ENCODE assay signal across 8 cellular contexts in the genomic region with DNA sequence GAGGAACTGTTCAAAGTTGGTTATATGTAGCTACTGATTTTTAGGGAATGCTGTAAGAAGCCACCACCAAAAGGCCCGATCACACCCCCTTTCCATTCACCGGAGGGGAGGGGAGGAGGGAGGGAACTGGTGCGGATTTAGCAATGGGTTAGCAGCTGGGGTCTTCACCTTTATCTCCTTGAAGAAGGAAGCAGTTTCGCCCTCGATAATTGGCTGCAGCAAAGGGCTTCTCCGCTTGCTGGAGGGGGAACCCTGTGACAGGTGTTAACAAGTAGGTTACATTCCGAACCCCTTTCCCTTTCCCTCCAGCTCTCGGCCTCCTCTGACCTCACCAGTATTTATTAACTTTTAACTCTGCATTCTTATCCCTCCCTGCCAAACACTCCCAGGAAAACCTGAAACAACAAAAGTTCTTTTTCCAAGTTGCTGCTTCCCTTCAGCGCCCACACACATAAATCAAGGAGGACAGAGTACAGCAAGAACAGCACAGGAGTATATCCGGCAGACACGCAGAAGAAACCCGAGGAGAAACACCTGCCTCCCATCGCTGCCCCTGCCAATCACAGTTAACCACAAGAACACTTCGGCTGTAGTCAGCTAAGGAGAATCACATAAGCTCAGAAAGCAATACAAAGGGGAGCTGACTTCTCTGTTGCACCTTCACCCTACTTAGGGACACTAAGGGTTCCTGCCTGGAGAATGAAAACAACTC. TPM values are rescaled to one million over a fixed set of nuclear protein-coding genes. Genes with fewer than 3 reads are reported as not detected.
A peak's percentile ranks its signal among the peaks of the same experiment; 100 is the strongest.
DNase-seq lines count a peak whose midpoint lies in the region; ATAC-seq, FAIRE-seq and TF ChIP-seq lines count a peak whose summit lies in the region.

No MANE protein-coding gene starts in this region.

- H3K4me1 ChIP-seq in H1 (replicated peaks in 1 of 4; ENCODE audit: control insufficient read depth in 3 of 4, insufficient read depth in 4 of 4, low read length in 3 of 4) (peaks cover 6 to 28% (median 11%) of the 10 kb centered on the region in 4 experiments; a peak in 6 of 7 replicates), sigmoid colon (peaks cover 0 to 36% (median 32%) of the 10 kb centered on the region in 4 donors), neuronal stem cell (ENCODE audit: control insufficient read depth in 2 of 2, insufficient read depth in 1 of 2, low read depth in 1 of 2, low read length in 2 of 2) (peaks cover 0 to 8% of the 10 kb centered on the region in 2 donors)

- no peak for TF ChIP-seq POLR2A in GM12891 (IDR thresholded peaks at IDR 0.05; ENCODE audit: low read depth, low read length)
- no peak for TF ChIP-seq POLR2A in H1 (IDR thresholded peaks at IDR 0.05; ENCODE audit: control extremely low read depth in 1 of 2, low read depth in 2 of 2, low read length in 2 of 2)
- no peak for TF ChIP-seq POLR2A in sigmoid colon (IDR thresholded peaks at IDR 0.05)

- TF ChIP-seq CTCF in H1 (IDR thresholded peaks at IDR 0.05; ENCODE audit: control extremely low read depth in 1 of 3, insufficient read depth in 1 of 3, low read depth in 1 of 3, low read length in 3 of 3) (no peak), sigmoid colon (IDR thresholded peaks at IDR 0.05) (no peak)

- no peak overlapping the region for H2BK15ac ChIP-seq in H1 (ENCODE audit: low read length)
- no peak overlapping the region for H2BK15ac ChIP-seq in neuronal stem cell (ENCODE audit: low read length)

- POLR2A ChIA-PET in H1 (lab: Charles Lee; ENCODE audit: partially characterized antibody), result interaction anchor here (1.2 to 3.1 kb wide), 2 partner anchors 12 to 145 kb away, joined by 4 to 20 read pairs; a partner anchor contains a TSS

- H3K23ac ChIP-seq in H1 (ENCODE audit: insufficient read length), result no peak overlapping the region
- no peak overlapping the region for H3K23ac ChIP-seq in neuronal stem cell (ENCODE audit: low read depth, low read length, poor library complexity)

- H4K91ac ChIP-seq in H1 (replicated peaks; ENCODE audit: insufficient read length, low read length) (no peak overlapping the region), neuronal stem cell (ENCODE audit: low read depth, low read length, poor library complexity) (no peak overlapping the region)

- WGBS in H1 (ENCODE audit: extremely low coverage in 1 of 2, insufficient coverage in 1 of 2, insufficient read length in 1 of 2, insufficient replicate concordance in 2 of 2, low coverage in 1 of 2, low lambda C conversion rate in 2 of 2, missing lambda C conversion rate in 1 of 2), 2 experiments, result 75% methylated on average over 14 of the region's 14 CpGs; no CpG with 5 or more reads in 1 of the 2 experiments
- WGBS in sigmoid colon, 2 donors, result 19 to 23% methylated on average over 14 of the region's 14 CpGs
- whole genome bisulfite sequencing in neuronal stem cell (ENCODE audit: extremely low coverage in 2 of 2, insufficient read length in 2 of 2, insufficient replicate concordance in 1 of 2), 2 donors, result no CpG with 5 or more reads among the region's 14 CpGs

- no peaks in the 10 kb centered on the region; a peak in 1 of 8 replicates for H3K36me3 ChIP-seq in H1 (ENCODE audit: control insufficient read depth in 2 of 4, insufficient read depth in 4 of 4, low read length in 3 of 4)
- H3K36me3 ChIP-seq in sigmoid colon, result peaks cover 0 to 16% (median 0%) of the 10 kb centered on the region in 4 donors
- H3K36me3 ChIP-seq in neuronal stem cell (replicated peaks in 1 of 2; ENCODE audit: control insufficient read depth in 2 of 2, insufficient read depth in 2 of 2, low read length in 2 of 2), result peaks cover 4 to 30% of the 10 kb centered on the region in 2 donors

- H3K9me3 ChIP-seq in H1 (ENCODE audit: insufficient read depth in 2 of 2, low read depth in 1 of 2, low read length in 1 of 2), result no peaks in the 10 kb centered on the region
- H3K9me3 ChIP-seq in sigmoid colon, result no peaks in the 10 kb centered on the region
- H3K9me3 ChIP-seq in neuronal stem cell (replicated peaks in 1 of 2; ENCODE audit: control insufficient read depth in 2 of 2, insufficient read depth in 1 of 2, low read depth in 1 of 2, low read length in 2 of 2), result no peaks in the 10 kb centered on the region

- H2AFZ ChIP-seq in H1 (ENCODE audit: low read length), result no peak overlapping the region
- no peak overlapping the region for H2AFZ ChIP-seq in neuronal stem cell (ENCODE audit: low read length)

- H2BK20ac ChIP-seq in H1 (ENCODE audit: low read length), result no peak overlapping the region

- H2BK120ac ChIP-seq in H1 (replicated peaks; ENCODE audit: low read depth, low read length), result no peak overlapping the region
- H2BK120ac ChIP-seq in neuronal stem cell (ENCODE audit: low read depth, low read length), result no peak overlapping the region

- no peak overlapping the region for H3K14ac ChIP-seq in H1 (ENCODE audit: insufficient read length)
- H3K14ac ChIP-seq in neuronal stem cell (ENCODE audit: low read length), result no peak overlapping the region

- H3K27me3 ChIP-seq in H1 (replicated peaks in 1 of 4; ENCODE audit: control insufficient read depth in 3 of 4, extremely low read depth in 1 of 4, insufficient read depth in 3 of 4, low read length in 3 of 4) (no peaks in the 10 kb centered on the region), sigmoid colon (no peaks in the 10 kb centered on the region), neuronal stem cell (ENCODE audit: control insufficient read depth in 3 of 3, insufficient read depth in 3 of 3, low read depth in 1 of 3, low read length in 3 of 3) (no peaks in the 10 kb centered on the region)

- H3K4me3 ChIP-seq in H1 (ENCODE audit: extremely low read depth in 1 of 4, insufficient read depth in 2 of 4, low read depth in 3 of 4, low read length in 4 of 4) (no peak overlapping the region), sigmoid colon (no peak overlapping the region), neuronal stem cell (ENCODE audit: low read length in 2 of 2) (no peak overlapping the region)

- no peak overlapping the region for H4K5ac ChIP-seq in H1 (ENCODE audit: insufficient read length, low read depth, low read length)

- H3K4me2 ChIP-seq in H1 (ENCODE audit: insufficient read depth in 1 of 2, low read depth in 2 of 2, low read length in 2 of 2), result peak overlapping the region; percentile 8 to 21; a peak in 1 of 4 replicates
- H3K4me2 ChIP-seq in neuronal stem cell (ENCODE audit: insufficient read depth, low read length, poor library complexity, severe bottlenecking), result no peak overlapping the region

- H3K27ac ChIP-seq in H1 (ENCODE audit: low read depth, low read length) (no peak overlapping the region), sigmoid colon (peak overlapping the region; percentile 50 to 71 (median 59)), neuronal stem cell (replicated peaks; ENCODE audit: low read length) (no peak overlapping the region)

- no peaks in the 10 kb centered on the region for H3K79me2 ChIP-seq in H1 (ENCODE audit: control insufficient read depth in 1 of 2, insufficient read depth in 2 of 2, low read length in 2 of 2)

- peak; percentile 94 for ATAC-seq in GM21723 (IDR thresholded peaks at IDR 0.05; ENCODE audit: unreplicated experiment)

- H2BK12ac ChIP-seq in H1 (ENCODE audit: low read depth, low read length) (no peak overlapping the region), neuronal stem cell (ENCODE audit: low read length) (no peak overlapping the region)

- H3K56ac ChIP-seq in H1 (replicated peaks; ENCODE audit: insufficient read length, low read depth, low read length), result no peak overlapping the region

- DNase-seq in GM12891 (ENCODE audit: insufficient read length, low spot score) (peak; percentile 7), NCI-H1105 (lab: John Stamatoyannopoulos, UW) (peak; percentile 6), H1 (ENCODE audit: low read depth in 1 of 2, low spot score in 2 of 2) (no peak), sigmoid colon (peak; percentile 82), H4 (ENCODE audit: low spot score) (no peak), NCI-H446 treated with DMSO at 0.1 percent for 48 hours (lab: John Stamatoyannopoulos, UW) (no peak), neuronal stem cell (ENCODE audit: low spot score) (no peak)

- no peak for TF ChIP-seq RAD21 in H1 (IDR thresholded peaks at IDR 0.05 in 1 of 2, conservative IDR thresholded peaks at IDR 0.05 in 1 of 2; ENCODE audit: low read depth in 2 of 2, low read length in 2 of 2)

- CTCF ChIA-PET in H1 (lab: Charles Lee; ENCODE audit: partially characterized antibody), result interaction anchor here (0.8 to 1.3 kb wide), 3 partner anchors 9 to 23 kb away, joined by 3 to 6 read pairs (median 3); no protein-coding TSS in a partner anchor

- no peak overlapping the region for H3K9ac ChIP-seq in H1 (replicated peaks in 1 of 4; ENCODE audit: extremely low read depth in 1 of 4, low read depth in 3 of 4, low read length in 3 of 4)
- no peak overlapping the region for H3K9ac ChIP-seq in neuronal stem cell (ENCODE audit: low read depth, low read length, poor library complexity)

- intact Hi-C loops in sigmoid colon (cut with DNase I), result no loop called here

- TF ChIP-seq EP300 in H1 (IDR thresholded peaks at IDR 0.05; ENCODE audit: borderline replicate concordance in 1 of 2, low read depth in 2 of 2, low read length in 2 of 2) (no peak), sigmoid colon (IDR thresholded peaks at IDR 0.05) (no peak)

- H3K4ac ChIP-seq in H1 (replicated peaks; ENCODE audit: insufficient read length, low read depth, low read length) (no peak overlapping the region), neuronal stem cell (ENCODE audit: low read length) (no peak overlapping the region)

- FAIRE-seq in GM12891 (lab: Jason Lieb, UNC), result peak; percentile 86
- no peak for FAIRE-seq in H1 (lab: Jason Lieb, UNC)

- no peaks in the 10 kb centered on the region for H4K20me1 ChIP-seq in H1 (replicated peaks in 1 of 2; ENCODE audit: control insufficient read depth in 1 of 2, insufficient read depth in 2 of 2, low read length in 2 of 2)

- H3K18ac ChIP-seq in H1 (ENCODE audit: extremely low read depth, low read length) (no peak overlapping the region), neuronal stem cell (ENCODE audit: low read length) (no peak overlapping the region)

- H3K23me2 ChIP-seq in H1 (ENCODE audit: low read depth, low read length), result no peaks in the 10 kb centered on the region

- no peak overlapping the region for H2BK5ac ChIP-seq in H1 (ENCODE audit: low read depth, low read length)
- H2BK5ac ChIP-seq in neuronal stem cell (ENCODE audit: low read length), result no peak overlapping the region

- H3K79me1 ChIP-seq in H1 (ENCODE audit: low read depth, low read length) (no peaks in the 10 kb centered on the region), neuronal stem cell (ENCODE audit: low read depth, low read length) (no peaks in the 10 kb centered on the region)

- no peak overlapping the region for H2AK5ac ChIP-seq in H1 (ENCODE audit: low read depth, low read length)
- no peak overlapping the region for H2AK5ac ChIP-seq in neuronal stem cell (ENCODE audit: low read depth, low read length)

- H4K8ac ChIP-seq in H1 (ENCODE audit: extremely low read depth, insufficient read depth, low read length), result no peak overlapping the region
- H4K8ac ChIP-seq in neuronal stem cell (ENCODE audit: low read depth, low read length), result no peak overlapping the region

RNA-seq across cellular contexts. Expression of a gene that starts 39.8 kb away (rescaled TPM):
- polyA plus RNA-seq in GM12891 (2012; ENCODE audit: low read depth, missing spikeins), result 2.0 TPM
- 2.4 and 2.7 TPM in 2 replicates for total RNA-seq in H1 (2021; fragmentation: NEBNext Ultra II Directional; extraction: Animal tissue kit (Norgen Biotek cat#: 25700))
- polyA plus RNA-seq in H1 (2011; rRNA removed), result 0.82 and 1.3 TPM in 2 replicates
- 2.5 TPM for polyA plus RNA-seq in H1 (2011; cell fraction: cytosol; rRNA removed)
- polyA plus RNA-seq in H1 (2011; cell fraction: nucleus; rRNA removed), result 0.40 TPM
- 1.5 to 2.4 TPM (median 2.2 TPM) in 4 replicates for polyA plus RNA-seq in H1 (2012, experiment 1 of 2)
- 0.30 TPM for polyA plus RNA-seq in H1 (2012, experiment 2 of 2)
- 1.6 TPM for polyA plus RNA-seq in H1 (2013, experiment 1 of 2)
- 1.9 TPM for polyA plus RNA-seq in H1 (2013, experiment 2 of 2)
- 0.82 and 0.95 TPM in 2 replicates for polyA minus RNA-seq in H1 (2011; rRNA and poly(A)+ RNA removed)
- 0.59 TPM for polyA minus RNA-seq in H1 (2011; cell fraction: cytosol; rRNA and poly(A)+ RNA removed)
- 0.40 TPM for polyA minus RNA-seq in H1 (2011; cell fraction: nucleus; rRNA and poly(A)+ RNA removed)
- 10 to 100 TPM in 2 of 4 donors, 1 to 10 TPM in 2; 7.3 to 13.6 (median 9.4) TPM for total RNA-seq in sigmoid colon
- polyA plus RNA-seq in sigmoid colon, result 1 to 10 TPM; 1.4 to 4.6 (median 3.0) TPM
- total RNA-seq in H4 (2014; rRNA removed; shearing (Covaris generic)), result not detected in 2 replicates
- 7.0 TPM for polyA plus RNA-seq in neuronal stem cell (2013, experiment 1 of 2)
- 7.0 TPM for polyA plus RNA-seq in neuronal stem cell (2013, experiment 2 of 2)

Comparison
In these comparisons a context has a peak if more than half of its experiments do, and no peak if none do; other contexts are left out.
1. DNase-seq: peak in GM12891 (single experiment), NCI-H1105 (single experiment) and sigmoid colon (single experiment); none in H1 (0 of 2), H4 (single experiment), NCI-H446 treated with DMSO at 0.1 percent for 48 hours (single experiment) and neuronal stem cell (single experiment).
2. H3K27ac ChIP-seq: peak in sigmoid colon (4 of 4); none in H1 (single experiment) and neuronal stem cell (single experiment).